In the genomic region with DNA sequence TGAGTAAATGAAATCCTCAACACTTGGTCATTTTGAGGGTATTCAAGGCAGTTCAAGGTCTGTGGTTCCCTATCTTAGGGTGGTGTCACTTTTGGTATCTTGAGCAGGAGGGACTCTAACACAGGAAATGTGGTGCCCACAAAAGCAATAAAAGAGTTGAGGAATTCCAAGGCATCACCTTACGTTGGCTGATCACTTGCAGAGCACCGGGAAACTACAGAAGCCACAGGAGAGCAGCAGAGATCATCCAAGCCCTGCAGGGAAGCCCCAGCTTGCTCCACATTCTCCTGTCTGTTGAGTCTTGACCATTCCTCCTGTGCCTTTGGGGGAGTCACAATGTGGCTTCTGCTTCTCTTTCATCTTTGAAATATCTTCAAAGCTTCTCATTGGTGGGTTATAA, we compare ENCODE assay signal across 2 cellular contexts.
TF ChIP-seq lines count a peak whose summit lies in the region.

No MANE protein-coding gene starts in this region.

TF ChIP-seq in GM23338, 12 proteins besides CTCF, POLR2A, EP300 and RAD21 (continues in another document):
- TF ChIP-seq, protein P1, sequence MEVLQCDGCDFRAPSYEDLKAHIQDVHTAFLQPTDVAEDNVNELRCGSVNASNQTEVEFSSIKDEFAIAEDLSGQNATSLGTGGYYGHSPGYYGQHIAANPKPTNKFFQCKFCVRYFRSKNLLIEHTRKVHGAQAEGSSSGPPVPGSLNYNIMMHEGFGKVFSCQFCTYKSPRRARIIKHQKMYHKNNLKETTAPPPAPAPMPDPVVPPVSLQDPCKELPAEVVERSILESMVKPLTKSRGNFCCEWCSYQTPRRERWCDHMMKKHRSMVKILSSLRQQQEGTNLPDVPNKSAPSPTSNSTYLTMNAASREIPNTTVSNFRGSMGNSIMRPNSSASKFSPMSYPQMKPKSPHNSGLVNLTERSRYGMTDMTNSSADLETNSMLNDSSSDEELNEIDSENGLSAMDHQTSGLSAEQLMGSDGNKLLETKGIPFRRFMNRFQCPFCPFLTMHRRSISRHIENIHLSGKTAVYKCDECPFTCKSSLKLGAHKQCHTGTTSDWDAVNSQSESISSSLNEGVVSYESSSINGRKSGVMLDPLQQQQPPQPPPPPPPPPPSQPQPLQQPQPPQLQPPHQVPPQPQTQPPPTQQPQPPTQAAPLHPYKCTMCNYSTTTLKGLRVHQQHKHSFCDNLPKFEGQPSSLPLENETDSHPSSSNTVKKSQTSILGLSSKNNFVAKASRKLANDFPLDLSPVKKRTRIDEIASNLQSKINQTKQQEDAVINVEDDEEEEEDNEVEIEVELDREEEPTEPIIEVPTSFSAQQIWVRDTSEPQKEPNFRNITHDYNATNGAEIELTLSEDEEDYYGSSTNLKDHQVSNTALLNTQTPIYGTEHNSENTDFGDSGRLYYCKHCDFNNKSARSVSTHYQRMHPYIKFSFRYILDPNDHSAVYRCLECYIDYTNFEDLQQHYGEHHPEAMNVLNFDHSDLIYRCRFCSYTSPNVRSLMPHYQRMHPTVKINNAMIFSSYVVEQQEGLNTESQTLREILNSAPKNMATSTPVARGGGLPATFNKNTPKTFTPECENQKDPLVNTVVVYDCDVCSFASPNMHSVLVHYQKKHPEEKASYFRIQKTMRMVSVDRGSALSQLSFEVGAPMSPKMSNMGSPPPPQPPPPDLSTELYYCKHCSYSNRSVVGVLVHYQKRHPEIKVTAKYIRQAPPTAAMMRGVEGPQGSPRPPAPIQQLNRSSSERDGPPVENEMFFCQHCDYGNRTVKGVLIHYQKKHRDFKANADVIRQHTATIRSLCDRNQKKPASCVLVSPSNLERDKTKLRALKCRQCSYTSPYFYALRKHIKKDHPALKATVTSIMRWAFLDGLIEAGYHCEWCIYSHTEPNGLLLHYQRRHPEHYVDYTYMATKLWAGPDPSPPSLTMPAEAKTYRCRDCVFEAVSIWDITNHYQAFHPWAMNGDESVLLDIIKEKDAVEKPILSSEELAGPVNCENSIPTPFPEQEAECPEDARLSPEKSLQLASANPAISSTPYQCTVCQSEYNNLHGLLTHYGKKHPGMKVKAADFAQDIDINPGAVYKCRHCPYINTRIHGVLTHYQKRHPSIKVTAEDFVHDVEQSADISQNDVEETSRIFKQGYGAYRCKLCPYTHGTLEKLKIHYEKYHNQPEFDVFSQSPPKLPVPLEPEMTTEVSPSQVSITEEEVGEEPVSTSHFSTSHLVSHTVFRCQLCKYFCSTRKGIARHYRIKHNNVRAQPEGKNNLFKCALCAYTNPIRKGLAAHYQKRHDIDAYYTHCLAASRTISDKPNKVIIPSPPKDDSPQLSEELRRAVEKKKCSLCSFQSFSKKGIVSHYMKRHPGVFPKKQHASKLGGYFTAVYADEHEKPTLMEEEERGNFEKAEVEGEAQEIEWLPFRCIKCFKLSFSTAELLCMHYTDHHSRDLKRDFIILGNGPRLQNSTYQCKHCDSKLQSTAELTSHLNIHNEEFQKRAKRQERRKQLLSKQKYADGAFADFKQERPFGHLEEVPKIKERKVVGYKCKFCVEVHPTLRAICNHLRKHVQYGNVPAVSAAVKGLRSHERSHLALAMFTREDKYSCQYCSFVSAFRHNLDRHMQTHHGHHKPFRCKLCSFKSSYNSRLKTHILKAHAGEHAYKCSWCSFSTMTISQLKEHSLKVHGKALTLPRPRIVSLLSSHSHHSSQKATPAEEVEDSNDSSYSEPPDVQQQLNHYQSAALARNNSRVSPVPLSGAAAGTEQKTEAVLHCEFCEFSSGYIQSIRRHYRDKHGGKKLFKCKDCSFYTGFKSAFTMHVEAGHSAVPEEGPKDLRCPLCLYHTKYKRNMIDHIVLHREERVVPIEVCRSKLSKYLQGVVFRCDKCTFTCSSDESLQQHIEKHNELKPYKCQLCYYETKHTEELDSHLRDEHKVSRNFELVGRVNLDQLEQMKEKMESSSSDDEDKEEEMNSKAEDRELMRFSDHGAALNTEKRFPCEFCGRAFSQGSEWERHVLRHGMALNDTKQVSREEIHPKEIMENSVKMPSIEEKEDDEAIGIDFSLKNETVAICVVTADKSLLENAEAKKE (CRISPR knock-in tag; IDR thresholded peaks at IDR 0.05) = no peak
- TF ChIP-seq NANOG (IDR thresholded peaks at IDR 0.05; ENCODE audit: borderline replicate concordance) (no peak), JUNB (IDR thresholded peaks at IDR 0.05; ENCODE audit: unreplicated experiment) (no peak), ZNF114 (CRISPR knock-in tag; IDR thresholded peaks at IDR 0.05) (no peak), ZNF331 (CRISPR knock-in tag; IDR thresholded peaks at IDR 0.05; ENCODE audit: low read depth) (no peak), CREB1 (CRISPR knock-in tag; IDR thresholded peaks at IDR 0.05; ENCODE audit: low read depth) (no peak), EZH2phosphoT487 (IDR thresholded peaks at IDR 0.05; ENCODE audit: unreplicated experiment) (no peak), POLR2AphosphoS5 (IDR thresholded peaks at IDR 0.05; ENCODE audit: low read depth) (no peak)
- TF ChIP-seq, protein P2, sequence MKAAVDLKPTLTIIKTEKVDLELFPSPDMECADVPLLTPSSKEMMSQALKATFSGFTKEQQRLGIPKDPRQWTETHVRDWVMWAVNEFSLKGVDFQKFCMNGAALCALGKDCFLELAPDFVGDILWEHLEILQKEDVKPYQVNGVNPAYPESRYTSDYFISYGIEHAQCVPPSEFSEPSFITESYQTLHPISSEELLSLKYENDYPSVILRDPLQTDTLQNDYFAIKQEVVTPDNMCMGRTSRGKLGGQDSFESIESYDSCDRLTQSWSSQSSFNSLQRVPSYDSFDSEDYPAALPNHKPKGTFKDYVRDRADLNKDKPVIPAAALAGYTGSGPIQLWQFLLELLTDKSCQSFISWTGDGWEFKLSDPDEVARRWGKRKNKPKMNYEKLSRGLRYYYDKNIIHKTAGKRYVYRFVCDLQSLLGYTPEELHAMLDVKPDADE (IDR thresholded peaks at IDR 0.05) = no peak
- TF ChIP-seq, protein P3, sequence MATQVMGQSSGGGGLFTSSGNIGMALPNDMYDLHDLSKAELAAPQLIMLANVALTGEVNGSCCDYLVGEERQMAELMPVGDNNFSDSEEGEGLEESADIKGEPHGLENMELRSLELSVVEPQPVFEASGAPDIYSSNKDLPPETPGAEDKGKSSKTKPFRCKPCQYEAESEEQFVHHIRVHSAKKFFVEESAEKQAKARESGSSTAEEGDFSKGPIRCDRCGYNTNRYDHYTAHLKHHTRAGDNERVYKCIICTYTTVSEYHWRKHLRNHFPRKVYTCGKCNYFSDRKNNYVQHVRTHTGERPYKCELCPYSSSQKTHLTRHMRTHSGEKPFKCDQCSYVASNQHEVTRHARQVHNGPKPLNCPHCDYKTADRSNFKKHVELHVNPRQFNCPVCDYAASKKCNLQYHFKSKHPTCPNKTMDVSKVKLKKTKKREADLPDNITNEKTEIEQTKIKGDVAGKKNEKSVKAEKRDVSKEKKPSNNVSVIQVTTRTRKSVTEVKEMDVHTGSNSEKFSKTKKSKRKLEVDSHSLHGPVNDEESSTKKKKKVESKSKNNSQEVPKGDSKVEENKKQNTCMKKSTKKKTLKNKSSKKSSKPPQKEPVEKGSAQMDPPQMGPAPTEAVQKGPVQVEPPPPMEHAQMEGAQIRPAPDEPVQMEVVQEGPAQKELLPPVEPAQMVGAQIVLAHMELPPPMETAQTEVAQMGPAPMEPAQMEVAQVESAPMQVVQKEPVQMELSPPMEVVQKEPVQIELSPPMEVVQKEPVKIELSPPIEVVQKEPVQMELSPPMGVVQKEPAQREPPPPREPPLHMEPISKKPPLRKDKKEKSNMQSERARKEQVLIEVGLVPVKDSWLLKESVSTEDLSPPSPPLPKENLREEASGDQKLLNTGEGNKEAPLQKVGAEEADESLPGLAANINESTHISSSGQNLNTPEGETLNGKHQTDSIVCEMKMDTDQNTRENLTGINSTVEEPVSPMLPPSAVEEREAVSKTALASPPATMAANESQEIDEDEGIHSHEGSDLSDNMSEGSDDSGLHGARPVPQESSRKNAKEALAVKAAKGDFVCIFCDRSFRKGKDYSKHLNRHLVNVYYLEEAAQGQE (IDR thresholded peaks at IDR 0.05; ENCODE audit: unreplicated experiment) = no peak

TF ChIP-seq in H1, 55 proteins besides CTCF, POLR2A, EP300 and RAD21:
- TF ChIP-seq TEAD4 (IDR thresholded peaks at IDR 0.05; ENCODE audit: low read depth, low read length) (peak; percentile 38; the same call in 1 of the 2 replicates), NRF1 (IDR thresholded peaks at IDR 0.05; ENCODE audit: low read depth, low read length) (no peak), NANOG (IDR thresholded peaks at IDR 0.05; ENCODE audit: insufficient read depth, low read depth, low read length, poor library complexity, severe bottlenecking) (peak; percentile 33), TCF12 (IDR thresholded peaks at IDR 0.05; ENCODE audit: low read depth, low read length) (0 out of 2 replicates have a peak, but pooled peaks have one; percentile 9)
